In genomic region chr18:8998481-8999217, GRCh38 we compare ENCODE assay signal across 18 cellular contexts.
DNase-seq lines count a peak whose midpoint lies in the region; ATAC-seq and TF ChIP-seq lines count a peak whose summit lies in the region.
"Had no signal": no experiment of that assay in that cellular context is flagged by ENCODE, and none has a peak within 500 bp of the region (broad histone marks: within the 10 kb centered on the region; RNA-seq: fewer than 3 reads in every experiment).

No MANE protein-coding gene starts in this region.

- TF ChIP-seq POLR2A in HCT116 (IDR thresholded peaks at IDR 0.05; ENCODE audit: borderline replicate concordance, extremely low read depth, insufficient read depth, insufficient read length), result no peak

- no peak for TF ChIP-seq CTCF in HCT116 (IDR thresholded peaks at IDR 0.05 in 2 of 3, conservative IDR thresholded peaks at IDR 0.05 in 1 of 3; ENCODE audit: borderline replicate concordance in 1 of 3, insufficient read depth in 1 of 3, low read depth in 2 of 3, low read length in 2 of 3)
- no peak for TF ChIP-seq CTCF in RWPE2 (IDR thresholded peaks at IDR 0.05; ENCODE audit: poor library complexity, severe bottlenecking)
- TF ChIP-seq CTCF in thoracic aorta (IDR thresholded peaks at IDR 0.05), result no peak

- POLR2A ChIA-PET in HCT116 (lab: Charles Lee), result interaction anchor here (1.5 kb wide), 1 partner anchor 15 kb away, joined by 6 read pairs; no protein-coding TSS in a partner anchor

- H3K9me3 Mint-ChIP-seq in effector memory CD8-positive, alpha-beta T cell, result no peaks in the 10 kb centered on the region
- H3K9me3 Mint-ChIP-seq: activated T-helper 1 cell treated with anti-CD3 and anti-CD28 coated beads, Interleukin-12 subunit alpha, Interleukin-12 subunit beta, Interleukin-2, Interleukin-4 antibody, amounts not matched to agents 30 ng/mL and 10 ng/mL and 1 ng/mL, durations not matched to agents 14 hours and 24 hours and 36 hours had no signal

- no peaks in the 10 kb centered on the region for H3K9me2 ChIP-seq in HCT116 (ENCODE audit: insufficient read depth)

- no TSS peak for BruUV-seq in HCT116 (replicated peaks; lab: Mats Ljungman, UMichigan)

- DNase-seq in HCT116 (ENCODE audit: low read depth, low spot score) (no peak), RWPE2 (ENCODE audit: low spot score) (no peak), hepatic stellate cell (ENCODE audit: low spot score) (peak; percentile 15), thoracic aorta (ENCODE audit: low spot score) (no peak), NCI-H2196 (lab: John Stamatoyannopoulos, UW; ENCODE audit: unreplicated experiment) (no peak)
- no peak for DNase-seq in effector memory CD8-positive, alpha-beta T cell
- DNase-seq in activated CD4-positive, alpha-beta T cell treated with anti-CD3 and anti-CD28 coated beads for 1 hour, result no peak
- DNase-seq: activated CD4-positive, alpha-beta T cell treated with anti-CD3 and anti-CD28 coated beads for 36 hours; endodermal cell; H7; hypothalamus; mammary epithelial cell; NCI-H2029; OCI-M1; T-helper 1 cell had no signal

- H3K4me1 ChIP-seq in HCT116 (ENCODE audit: control insufficient read depth in 1 of 2, insufficient read depth in 2 of 2, low read length in 2 of 2) (peaks cover 0 to 31% of the 10 kb centered on the region in 2 experiments; a peak in 2 of 4 replicates), RWPE2 (ENCODE audit: insufficient read depth, poor library complexity, severe bottlenecking) (peaks cover 12% of the 10 kb centered on the region), thoracic aorta (ENCODE audit: control insufficient read depth in 1 of 2, low read depth in 2 of 2) (peaks cover 9 to 25% of the 10 kb centered on the region in 2 donors)
- H3K4me1 ChIP-seq: prostate gland had no signal

- H3K27ac Mint-ChIP-seq in effector memory CD8-positive, alpha-beta T cell, result no peak overlapping the region
- H3K27ac Mint-ChIP-seq: activated CD4-positive, alpha-beta T cell treated with anti-CD3 and anti-CD28 coated beads for 36 hours; activated T-helper 1 cell treated with anti-CD3 and anti-CD28 coated beads, Interleukin-12 subunit alpha, Interleukin-12 subunit beta, Interleukin-2, Interleukin-4 antibody, amounts not matched to agents 30 ng/mL and 10 ng/mL and 1 ng/mL, durations not matched to agents 14 hours and 24 hours and 36 hours; endodermal cell had no signal

- H3K4me2 ChIP-seq in HCT116 (ENCODE audit: low read length), result no peak overlapping the region

- no peak overlapping the region for H3K9ac ChIP-seq in HCT116 (ENCODE audit: low read length)

- intact Hi-C loops in HCT116 (cut with micrococcal nuclease), result loop anchor here (10.0 kb wide), 1 partner anchor 516 kb away; no protein-coding TSS in a partner anchor

- no peaks in the 10 kb centered on the region for H4K20me1 ChIP-seq in HCT116 (ENCODE audit: insufficient read depth)

- TF ChIP-seq RAD21 in HCT116 (IDR thresholded peaks at IDR 0.05; ENCODE audit: low read depth), result no peak

- H3K4me3 Mint-ChIP-seq in effector memory CD8-positive, alpha-beta T cell, result no peak overlapping the region
- H3K4me3 Mint-ChIP-seq: activated CD4-positive, alpha-beta T cell treated with anti-CD3 and anti-CD28 coated beads for 36 hours; activated T-helper 1 cell treated with anti-CD3 and anti-CD28 coated beads, Interleukin-12 subunit alpha, Interleukin-12 subunit beta, Interleukin-2, Interleukin-4 antibody, amounts not matched to agents 30 ng/mL and 10 ng/mL and 1 ng/mL, durations not matched to agents 14 hours and 24 hours and 36 hours; endodermal cell had no signal

- no peaks in the 10 kb centered on the region for H3K4me1 Mint-ChIP-seq in effector memory CD8-positive, alpha-beta T cell (ENCODE audit: low read depth in 2 of 2)
- H3K4me1 Mint-ChIP-seq: activated CD4-positive, alpha-beta T cell treated with anti-CD3 and anti-CD28 coated beads for 36 hours had no signal

- H3K27me3 Mint-ChIP-seq in effector memory CD8-positive, alpha-beta T cell, result peaks cover 42% of the 10 kb centered on the region in 2 donors

- no peaks in the 10 kb centered on the region for H3K36me3 Mint-ChIP-seq in effector memory CD8-positive, alpha-beta T cell (ENCODE audit: insufficient read depth)

- H3K27ac ChIP-seq in HCT116 (ENCODE audit: low read depth, low read length), result no peak overlapping the region
- H3K27ac ChIP-seq in RWPE2 (ENCODE audit: poor library complexity, severe bottlenecking), result no peak overlapping the region
- peak overlapping the region in 1 of 2 donors; percentile 28 for H3K27ac ChIP-seq in thoracic aorta
- H3K27ac ChIP-seq: ascending aorta, prostate gland had no signal

- H3K36me3 ChIP-seq in HCT116 (ENCODE audit: control insufficient read depth in 1 of 2, insufficient read depth in 2 of 2, low read length in 2 of 2) (no peaks in the 10 kb centered on the region), RWPE2 (ENCODE audit: low read depth) (no peaks in the 10 kb centered on the region), thoracic aorta (no peaks in the 10 kb centered on the region)
- H3K36me3 ChIP-seq: ascending aorta, prostate gland had no signal

- no peaks in the 10 kb centered on the region for H3K27me3 ChIP-seq in HCT116 (ENCODE audit: insufficient read depth, low read length)
- no peaks in the 10 kb centered on the region for H3K27me3 ChIP-seq in RWPE2 (ENCODE audit: insufficient read depth, poor library complexity, severe bottlenecking)
- no peaks in the 10 kb centered on the region for H3K27me3 ChIP-seq in thoracic aorta (replicated peaks; ENCODE audit: insufficient read depth)
- H3K27me3 ChIP-seq: ascending aorta had no signal

- H3K79me2 ChIP-seq in HCT116 (ENCODE audit: insufficient read depth, low read length), result no peaks in the 10 kb centered on the region

- RAD21 ChIA-PET in HCT116 (lab: Charles Lee; ENCODE audit: low non-redundant PET in 1 of 2, low total read pairs in 2 of 2, uncharacterized antibody in 2 of 2, unreplicated experiment in 2 of 2), result no interaction called here

- no peak overlapping the region for H3K4me3 ChIP-seq in HCT116 (replicated peaks in 1 of 2; ENCODE audit: low read depth in 1 of 2, low read length in 2 of 2)
- no peak overlapping the region for H3K4me3 ChIP-seq in RWPE2 (ENCODE audit: severe bottlenecking)
- H3K4me3 ChIP-seq in thoracic aorta, result no peak overlapping the region
- H3K4me3 ChIP-seq: ascending aorta, prostate gland had no signal

- H3K9me3 ChIP-seq in HCT116 (ENCODE audit: control insufficient read depth in 1 of 2, insufficient read depth in 1 of 2, low read depth in 1 of 2, low read length in 2 of 2) (no peaks in the 10 kb centered on the region), RWPE2 (ENCODE audit: severe bottlenecking) (no peaks in the 10 kb centered on the region), thoracic aorta (no peaks in the 10 kb centered on the region)
- H3K9me3 ChIP-seq: prostate gland had no signal

- peak overlapping the region; percentile 18 for H2AFZ ChIP-seq in HCT116 (ENCODE audit: low read depth, low read length, poor library complexity, severe bottlenecking)

- CTCF ChIA-PET in HCT116 (lab: Charles Lee), result no interaction called here

- ATAC-seq in HCT116 (no peak), RWPE2 (ENCODE audit: low read depth) (peak; percentile 41; the same call in 1 of the 3 replicates), thoracic aorta (ENCODE audit: insufficient number of reproducible peaks, low FRiP score, low read depth) (peak; percentile 41)
- ATAC-seq in effector memory CD8-positive, alpha-beta T cell (replicated peaks), result no peak
- ATAC-seq: activated CD4-positive, alpha-beta T cell treated with anti-CD3 and anti-CD28 coated beads for 36 hours had no signal

TF ChIP-seq in HCT116, 20 proteins besides CTCF, POLR2A, EP300 and RAD21:
- no peak for TF ChIP-seq EZH2phosphoT487 (IDR thresholded peaks at IDR 0.05; ENCODE audit: borderline replicate concordance)

Comparison
In these comparisons a context has a peak if more than half of its experiments do, and no peak if none do; other contexts are left out.
1. ATAC-seq: peak in RWPE2 (single experiment) and thoracic aorta (single experiment); none in HCT116 (single experiment) and effector memory CD8-positive, alpha-beta T cell (single experiment).